ENCODE assay signal across 23 cellular contexts in genomic region chr1:181429462-181429861, GRCh38. TPM values are rescaled to one million over a fixed set of nuclear protein-coding genes. Genes with fewer than 3 reads are reported as not detected.
"Had no signal": no experiment of that assay in that cellular context is flagged by ENCODE, and none has a peak within 500 bp of the region (broad histone marks: within the 10 kb centered on the region; RNA-seq: fewer than 3 reads in every experiment).

No MANE protein-coding gene starts in this region.

- H3K36me3 ChIP-seq: adrenal gland, lower lobe of right lung, prostate gland, spleen, tibial artery had no signal

- H3K9me3 Mint-ChIP-seq: activated CD4-positive, alpha-beta memory T cell treated with anti-CD3 and anti-CD28 coated beads, Interleukin-2, amount 10 ng/mL, durations not matched to agents 7 days and 5 days; activated CD4-positive, alpha-beta T cell treated with anti-CD3 and anti-CD28 coated beads, Interleukin-2, amount 10 ng/mL, durations not matched to agents 24 days and 14 days; activated naive CD4-positive, alpha-beta T cell treated with anti-CD3 and anti-CD28 coated beads, Interleukin-2, amount 50 U/mL, for 24 hours; naive thymus-derived CD4-positive, alpha-beta T cell had no signal

- H3K4me3 Mint-ChIP-seq: activated CD4-positive, alpha-beta memory T cell treated with anti-CD3 and anti-CD28 coated beads, Interleukin-2, amount 10 ng/mL, durations not matched to agents 7 days and 5 days; activated CD4-positive, alpha-beta T cell treated with anti-CD3 and anti-CD28 coated beads, Interleukin-2, amount 10 ng/mL, durations not matched to agents 24 days and 14 days; activated naive CD4-positive, alpha-beta T cell treated with anti-CD3 and anti-CD28 coated beads, Interleukin-2, amount 50 U/mL, for 24 hours; dendritic cell treated with granulocyte-macrophage colony-stimulating factor and Interleukin-4, amounts not matched to agents 40 ng/mL and 50 ng/mL, for 4 days; naive thymus-derived CD4-positive, alpha-beta T cell; T-helper 17 cell had no signal

- H3K36me3 Mint-ChIP-seq: activated naive CD4-positive, alpha-beta T cell treated with anti-CD3 and anti-CD28 coated beads, Interleukin-2, amount 50 U/mL, for 24 hours had no signal

- H3K4me3 ChIP-seq: adrenal gland, lower lobe of right lung, prostate gland, spleen, tibial artery had no signal

- ATAC-seq: lower lobe of right lung had no signal

- H3K9me3 ChIP-seq: adrenal gland, lower lobe of right lung, prostate gland, spleen, tibial artery had no signal

- H3K27ac Mint-ChIP-seq: activated CD4-positive, alpha-beta memory T cell treated with anti-CD3 and anti-CD28 coated beads, Interleukin-2, amount 10 ng/mL, durations not matched to agents 7 days and 5 days; activated CD4-positive, alpha-beta T cell treated with anti-CD3 and anti-CD28 coated beads, Interleukin-2, amount 10 ng/mL, durations not matched to agents 24 days and 14 days; activated naive CD4-positive, alpha-beta T cell treated with anti-CD3 and anti-CD28 coated beads, Interleukin-2, amount 50 U/mL, for 24 hours; dendritic cell treated with granulocyte-macrophage colony-stimulating factor and Interleukin-4, amounts not matched to agents 40 ng/mL and 50 ng/mL, for 4 days; naive thymus-derived CD4-positive, alpha-beta T cell; T-helper 17 cell had no signal

- H3K4me1 ChIP-seq: adrenal gland, lower lobe of right lung, prostate gland, tibial artery had no signal

- H3K27ac ChIP-seq: adrenal gland, lower lobe of right lung, prostate gland, spleen, tibial artery had no signal

- DNase-seq: activated CD4-positive, alpha-beta memory T cell treated with anti-CD3 and anti-CD28 coated beads, Interleukin-2, amount 10 ng/mL, durations not matched to agents 7 days and 5 days; activated CD4-positive, alpha-beta T cell treated with anti-CD3 and anti-CD28 coated beads, Interleukin-2, amount 10 ng/mL, durations not matched to agents 24 days and 14 days; activated CD4-positive, CD25-positive, alpha-beta regulatory T cell; activated gamma-delta T cell; adrenal gland; effector CD8-positive, alpha-beta T cell; erythroblast; foreskin fibroblast; lower lobe of right lung; naive thymus-derived CD4-positive, alpha-beta T cell; spleen; stimulated activated CD4-positive, alpha-beta T cell treated with anti-CD3 and anti-CD28 coated beads, Interleukin-4, amount 100 ng/mL, for 1 hour; stimulated activated naive CD4-positive, alpha-beta T cell treated with Interleukin-2 at 50 U/mL for 16 hours; SW 1271; T-helper 17 cell; tibial artery had no signal

RNA-seq across cellular contexts. Expression of gene CACNA1E, which starts 53.9 kb away (rescaled TPM):
- total RNA-seq: activated CD4-positive, alpha-beta memory T cell treated with anti-CD3 and anti-CD28 coated beads, Interleukin-2, amount 10 ng/mL, durations not matched to agents 7 days and 5 days; activated CD4-positive, alpha-beta T cell treated with anti-CD3 and anti-CD28 coated beads, Interleukin-2, amount 10 ng/mL, durations not matched to agents 24 days and 14 days; bronchial epithelial cell; fibroblast of lung; T-helper 17 cell; ureter had no signal
- polyA plus RNA-seq: keratinocyte; naive thymus-derived CD4-positive, alpha-beta T cell had no signal
